18 cellular contexts compared by ENCODE assay signal in genomic region chr6:20892365-20892764, GRCh38.
DNase-seq lines count a peak whose midpoint lies in the region; ATAC-seq and TF ChIP-seq lines count a peak whose summit lies in the region.
"Had no signal": no experiment of that assay in that cellular context is flagged by ENCODE, and none has a peak within 500 bp of the region (broad histone marks: within the 10 kb centered on the region; RNA-seq: fewer than 3 reads in every experiment).

No MANE protein-coding gene starts in this region.

- H3K79me2 ChIP-seq in GM23338 (replicated peaks; ENCODE audit: insufficient read depth): no peaks in the 10 kb centered on the region

- peaks cover 16% of the 10 kb centered on the region for H3K9me3 Mint-ChIP-seq in GM23338

- no peak for TF ChIP-seq CTCF in GM23338 (conservative IDR thresholded peaks at IDR 0.05; ENCODE audit: low read depth in 2 of 2)
- no peak for TF ChIP-seq CTCF in tibial artery (IDR thresholded peaks at IDR 0.05)

- H3F3A ChIP-seq in GM23338 (replicated peaks; ENCODE audit: low read depth): no peaks in the 10 kb centered on the region

- no peak overlapping the region for H3K27ac Mint-ChIP-seq in GM23338
- H3K27ac Mint-ChIP-seq: CD14-positive monocyte; CD4-positive, alpha-beta T cell; CD8-positive, alpha-beta memory T cell had no signal

- H3K4me1 Mint-ChIP-seq in GM23338: peaks cover 8% of the 10 kb centered on the region
- H3K4me1 Mint-ChIP-seq: CD14-positive monocyte had no signal

- H2AFZ ChIP-seq in GM23338: no peak overlapping the region

- no peaks in the 10 kb centered on the region for H3K36me3 ChIP-seq in GM23338 (ENCODE audit: insufficient read depth)
- no peaks in the 10 kb centered on the region for H3K36me3 ChIP-seq in tibial artery
- H3K36me3 ChIP-seq: BE2C had no signal

- DNase-seq in DMS79 treated with DMSO at 0.1 percent for 48 hours (lab: John Stamatoyannopoulos, UW) (peak; percentile 85), DMS79 (lab: John Stamatoyannopoulos, UW) (no peak), GM23338 (ENCODE audit: low spot score) (no peak), NCI-H69 (lab: John Stamatoyannopoulos, UW) (peak; percentile 69), tibial artery (no peak)
- no peak for DNase-seq in stimulated activated CD4-positive, alpha-beta T cell treated with anti-CD3 and anti-CD28 coated beads, Interleukin-1b, Interleukin-23, amount 100 ng/mL, for 48 hours
- DNase-seq: 8988T; ACHN; AML-193; BE2C; CD4-positive, alpha-beta T cell; CD8-positive, alpha-beta memory T cell; DMS 273 treated with DMSO at 0.1 percent for 48 hours; H7 had no signal

- no peak overlapping the region for H3K4me2 ChIP-seq in GM23338
- H3K4me2 ChIP-seq: A549; BLaER1 treated with 17β-estradiol and CSF1 and Interleukin-3, amounts not matched to agents 10 nM and 100 nM had no signal

- H3K9me2 ChIP-seq in GM23338 (ENCODE audit: insufficient read depth): no peaks in the 10 kb centered on the region

- H3K27ac ChIP-seq in GM23338 (ENCODE audit: low read depth) (peak overlapping the region; percentile 45; the same call in 1 of the 2 replicates), tibial artery (no peak overlapping the region)
- H3K27ac ChIP-seq: A549; BLaER1 treated with 17β-estradiol and CSF1 and Interleukin-3, amounts not matched to agents 10 nM and 100 nM had no signal

- H3K4me1 ChIP-seq in GM23338 (ENCODE audit: insufficient read depth) (no peaks in the 10 kb centered on the region), tibial artery (no peaks in the 10 kb centered on the region)
- H3K4me1 ChIP-seq: A549; BE2C; BLaER1 treated with 17β-estradiol and CSF1 and Interleukin-3, amounts not matched to agents 10 nM and 100 nM had no signal

- H3K9me3 ChIP-seq in tibial artery: no peaks in the 10 kb centered on the region
- H3K9me3 ChIP-seq: A549, BE2C had no signal

- intact Hi-C loops in tibial artery (cut with DNase I; ENCODE audit: low total_unique reads): no loop called here

- H4K20me1 ChIP-seq in GM23338 (replicated peaks; ENCODE audit: insufficient read depth): no peaks in the 10 kb centered on the region
- H4K20me1 ChIP-seq: BLaER1 treated with 17β-estradiol and CSF1 and Interleukin-3, amounts not matched to agents 10 nM and 100 nM had no signal

- no peak for ATAC-seq in GM23338
- ATAC-seq: A549, HCT116 had no signal

- H3K4me3 Mint-ChIP-seq in GM23338: no peak overlapping the region
- H3K4me3 Mint-ChIP-seq: CD14-positive monocyte; CD4-positive, alpha-beta T cell; CD8-positive, alpha-beta memory T cell had no signal

- H3K4me3 ChIP-seq in GM23338 (no peak overlapping the region), tibial artery (no peak overlapping the region)
- H3K4me3 ChIP-seq: A549; BLaER1 treated with 17β-estradiol and CSF1 and Interleukin-3, amounts not matched to agents 10 nM and 100 nM had no signal

- no peaks in the 10 kb centered on the region for H3K27me3 Mint-ChIP-seq in GM23338 (ENCODE audit: insufficient read depth, low read depth, poor library complexity)
- H3K27me3 Mint-ChIP-seq: CD4-positive, alpha-beta T cell; CD8-positive, alpha-beta memory T cell had no signal

- H3K36me3 Mint-ChIP-seq in GM23338 (ENCODE audit: low read depth): peaks cover 17% of the 10 kb centered on the region

- no peaks in the 10 kb centered on the region for H3K27me3 ChIP-seq in GM23338 (ENCODE audit: insufficient read depth)
- H3K27me3 ChIP-seq in tibial artery: no peaks in the 10 kb centered on the region
- H3K27me3 ChIP-seq: BE2C; BLaER1 treated with 17β-estradiol and CSF1 and Interleukin-3, amounts not matched to agents 10 nM and 100 nM had no signal

TF ChIP-seq in GM23338, 12 proteins besides CTCF, POLR2A, EP300 and RAD21 (continues in another document):
- TF ChIP-seq ZNF114 (CRISPR knock-in tag; IDR thresholded peaks at IDR 0.05): no peak
- TF ChIP-seq ETS1 (IDR thresholded peaks at IDR 0.05): no peak
- TF ChIP-seq CREB1 (CRISPR knock-in tag; IDR thresholded peaks at IDR 0.05; ENCODE audit: low read depth): no peak
- no peak for TF ChIP-seq ZNF462 (CRISPR knock-in tag; IDR thresholded peaks at IDR 0.05)
- TF ChIP-seq JUNB (IDR thresholded peaks at IDR 0.05; ENCODE audit: unreplicated experiment): no peak
- no peak for TF ChIP-seq EZH2phosphoT487 (IDR thresholded peaks at IDR 0.05; ENCODE audit: unreplicated experiment)
- no peak for TF ChIP-seq EZH2 (IDR thresholded peaks at IDR 0.05; ENCODE audit: low read depth, unreplicated experiment)
- no peak for TF ChIP-seq POLR2AphosphoS5 (IDR thresholded peaks at IDR 0.05; ENCODE audit: low read depth)
- TF ChIP-seq NANOG (IDR thresholded peaks at IDR 0.05; ENCODE audit: borderline replicate concordance): no peak
- TF ChIP-seq STAT1 (IDR thresholded peaks at IDR 0.05; ENCODE audit: unreplicated experiment): no peak

Comparison
In these comparisons a context has a peak if more than half of its experiments do, and no peak if none do; other contexts are left out.
1. DNase-seq: peak in DMS79 treated with DMSO at 0.1 percent for 48 hours (single experiment) and NCI-H69 (single experiment); none in DMS79 (single experiment), GM23338 (single experiment), stimulated activated CD4-positive, alpha-beta T cell treated with anti-CD3 and anti-CD28 coated beads, Interleukin-1b, Interleukin-23, amount 100 ng/mL, for 48 hours (single experiment) and tibial artery (0 of 2).